In genomic region chr19:18310966-18311365, GRCh38 we compare ENCODE assay signal across 28 cellular contexts. TPM values are rescaled to one million over a fixed set of nuclear protein-coding genes. Genes with fewer than 3 reads are reported as not detected.
DNase-seq lines count a peak whose midpoint lies in the region; ATAC-seq, FAIRE-seq and TF ChIP-seq lines count a peak whose summit lies in the region.
"Had no signal": no experiment of that assay in that cellular context is flagged by ENCODE, and none has a peak within 500 bp of the region (broad histone marks: within the 10 kb centered on the region; RNA-seq: fewer than 3 reads in every experiment).

No MANE protein-coding gene starts in this region.

- no peak overlapping the region for H3K27ac ChIP-seq in GM12878 (ENCODE audit: control insufficient read depth, insufficient read depth)
- no peak overlapping the region for H3K27ac ChIP-seq in osteoblast (ENCODE audit: low read depth, low read length)
- H3K27ac ChIP-seq: 22Rv1, C4-2B, coronary artery, VCaP had no signal

- TF ChIP-seq RAD21 in GM12878 (IDR thresholded peaks at IDR 0.05; ENCODE audit: insufficient read depth, low read depth, low read length), result no peak

- TF ChIP-seq POLR2A in GM12878 (IDR thresholded peaks at IDR 0.05; ENCODE audit: low read depth, low read length), result 0 out of 2 replicates have a peak, but pooled peaks have one; percentile 13

- peaks cover 16% of the 10 kb centered on the region for H3K4me1 ChIP-seq in GM12878 (ENCODE audit: control insufficient read depth, insufficient read depth, low read length)
- peaks cover 7% of the 10 kb centered on the region for H3K4me1 ChIP-seq in osteoblast (ENCODE audit: insufficient read depth, low read length)

- H3K4me1 Mint-ChIP-seq in activated CD4-positive, alpha-beta T cell treated with anti-CD3 and anti-CD28 coated beads, Interleukin-2, amount 10 ng/mL, durations not matched to agents 24 days and 14 days, result peaks cover 26% of the 10 kb centered on the region

- no peak for TF ChIP-seq CTCF in GM12878 (IDR thresholded peaks at IDR 0.05 in 2 of 3, conservative IDR thresholded peaks at IDR 0.05 in 1 of 3; ENCODE audit: control insufficient read depth in 2 of 3, extremely low read depth in 1 of 3, insufficient read depth in 1 of 3, low read depth in 3 of 3, low read length in 3 of 3)
- no peak for TF ChIP-seq CTCF in osteoblast (IDR thresholded peaks at IDR 0.05; ENCODE audit: extremely low read depth, low read depth, low read length)

- no peak overlapping the region for H3K9ac ChIP-seq in GM12878 (ENCODE audit: control insufficient read depth, insufficient read depth, low read length)

- peaks cover 40% of the 10 kb centered on the region for H3K36me3 Mint-ChIP-seq in activated CD4-positive, alpha-beta T cell treated with anti-CD3 and anti-CD28 coated beads, Interleukin-2, amount 10 ng/mL, durations not matched to agents 24 days and 14 days (ENCODE audit: low read depth)

- H2AFZ ChIP-seq in GM12878 (ENCODE audit: control insufficient read depth, low read depth, low read length) (no peak overlapping the region), osteoblast (ENCODE audit: low read length) (no peak overlapping the region)

- no peak for DNase-seq in activated CD4-positive, alpha-beta T cell treated with anti-CD3 and anti-CD28 coated beads, Interleukin-2, amount 10 ng/mL, durations not matched to agents 24 days and 14 days
- DNase-seq in activated CD4-positive, alpha-beta T cell treated with anti-CD3 and anti-CD28 coated beads for 1 hour, result no peak
- DNase-seq in D341Med (ENCODE audit: low spot score) (peak; percentile 17), GM12878 (ENCODE audit: low read depth, low spot score) (no peak), osteoblast (ENCODE audit: insufficient read length, low spot score, missing footprints) (peak; percentile 73), NK-92 (lab: John Stamatoyannopoulos, UW; ENCODE audit: unreplicated experiment) (no peak), nucleus accumbens (lab: John Stamatoyannopoulos, UW) (no peak)
- DNase-seq: activated CD4-positive, alpha-beta T cell treated with anti-CD3 and anti-CD28 coated beads for 48 hours; anterior cingulate cortex; COR-L47; effector memory CD4-positive, alpha-beta T cell; mammary epithelial cell; NCI-H146; NCI-H345; NCI-H774; stimulated activated CD8-positive, alpha-beta memory T cell treated with anti-CD3 and anti-CD28 coated beads, Interleukin-4, amount 100 ng/mL, for 48 hours; SW 1271; T1000 had no signal

- no TSS peak for BruUV-seq in GM12878 (replicated peaks; lab: Mats Ljungman, UMichigan)

- WGBS in GM12878 (ENCODE audit: insufficient coverage, insufficient replicate concordance, low lambda C conversion rate, missing lambda C conversion rate), result 92% methylated on average over 11 of the region's 13 CpGs

- intact Hi-C loops in activated CD4-positive, alpha-beta T cell treated with anti-CD3 and anti-CD28 coated beads, Interleukin-2, amount 10 ng/mL, durations not matched to agents 24 days and 14 days (cut with micrococcal nuclease), result no loop called here
- intact Hi-C loops in GM12878 (cut with micrococcal nuclease; ENCODE audit: unreplicated experiment), result no loop called here

- CTCF ChIA-PET in GM12878 (lab: Yijun Ruan, JAX), result no interaction called here

- H3K9me3 Mint-ChIP-seq in activated CD4-positive, alpha-beta T cell treated with anti-CD3 and anti-CD28 coated beads, Interleukin-2, amount 10 ng/mL, durations not matched to agents 24 days and 14 days, result no peaks in the 10 kb centered on the region
- H3K9me3 Mint-ChIP-seq: activated naive CD4-positive, alpha-beta T cell treated with anti-CD3 and anti-CD28 coated beads, Interleukin-2, amount 50 U/mL, for 24 hours; IgD-negative memory B cell; neural crest cell had no signal

- in situ Hi-C loops in GM12878 (cut with MboI), result no loop called here

- POLR2A ChIA-PET in GM12878 (lab: Charles Lee), result no interaction called here

- FAIRE-seq in GM12878 (lab: Jason Lieb, UNC), result no peak
- FAIRE-seq: bronchial epithelial cell had no signal

- H3K4me3 Mint-ChIP-seq in activated CD4-positive, alpha-beta T cell treated with anti-CD3 and anti-CD28 coated beads, Interleukin-2, amount 10 ng/mL, durations not matched to agents 24 days and 14 days, result no peak overlapping the region
- H3K4me3 Mint-ChIP-seq: activated naive CD4-positive, alpha-beta T cell treated with anti-CD3 and anti-CD28 coated beads, Interleukin-2, amount 50 U/mL, for 24 hours; IgD-negative memory B cell; neural crest cell had no signal

- H3K4me3 ChIP-seq in GM12878 (no peak overlapping the region), osteoblast (ENCODE audit: insufficient read depth, low read length) (no peak overlapping the region)
- H3K4me3 ChIP-seq: coronary artery, tibial nerve had no signal

- H3K27me3 ChIP-seq in GM12878 (replicated peaks in 1 of 2; ENCODE audit: control insufficient read depth in 2 of 2, insufficient read depth in 2 of 2, low read length in 1 of 2) (no peaks in the 10 kb centered on the region), osteoblast (ENCODE audit: insufficient read depth, low read length) (no peaks in the 10 kb centered on the region)
- H3K27me3 ChIP-seq: tibial nerve had no signal

- H3K27ac Mint-ChIP-seq in activated CD4-positive, alpha-beta T cell treated with anti-CD3 and anti-CD28 coated beads, Interleukin-2, amount 10 ng/mL, durations not matched to agents 24 days and 14 days, result peak overlapping the region; percentile 41
- H3K27ac Mint-ChIP-seq: activated naive CD4-positive, alpha-beta T cell treated with anti-CD3 and anti-CD28 coated beads, Interleukin-2, amount 50 U/mL, for 24 hours had no signal

- TF ChIP-seq EP300 in GM12878 (IDR thresholded peaks at IDR 0.05; ENCODE audit: borderline replicate concordance in 1 of 2, control insufficient read depth in 1 of 2, low read depth in 2 of 2, low read length in 2 of 2), result no peak

- H3K9me3 ChIP-seq in GM12878 (replicated peaks; ENCODE audit: control insufficient read depth, insufficient read depth, low read length) (no peaks in the 10 kb centered on the region), osteoblast (ENCODE audit: low read depth, low read length) (no peaks in the 10 kb centered on the region)
- H3K9me3 ChIP-seq: tibial nerve had no signal

- ATAC-seq in GM12878 (no peak), GM18498 (IDR thresholded peaks at IDR 0.05; ENCODE audit: unreplicated experiment) (no peak)

- H3K36me3 ChIP-seq in GM12878 (ENCODE audit: control insufficient read depth in 2 of 2, insufficient read depth in 2 of 2, low read length in 1 of 2) (peaks cover 6 to 30% of the 10 kb centered on the region in 2 experiments; a peak in 3 of 4 replicates), osteoblast (ENCODE audit: insufficient read depth, low read length) (peaks cover 20% of the 10 kb centered on the region)

- SMC1A ChIA-PET in GM12878 (lab: Charles Lee; ENCODE audit: uncharacterized antibody, unreplicated experiment), result no interaction called here

- H3K4me2 ChIP-seq in GM12878 (ENCODE audit: control insufficient read depth, insufficient read depth) (no peak overlapping the region), osteoblast (ENCODE audit: insufficient read depth, low read length) (no peak overlapping the region)

- RAD21 ChIA-PET in GM12878 (lab: Charles Lee; ENCODE audit: unreplicated experiment), result no interaction called here

- H3K27me3 Mint-ChIP-seq in activated CD4-positive, alpha-beta T cell treated with anti-CD3 and anti-CD28 coated beads, Interleukin-2, amount 10 ng/mL, durations not matched to agents 24 days and 14 days, result no peaks in the 10 kb centered on the region
- H3K27me3 Mint-ChIP-seq: activated naive CD4-positive, alpha-beta T cell treated with anti-CD3 and anti-CD28 coated beads, Interleukin-2, amount 50 U/mL, for 24 hours; IgD-negative memory B cell had no signal

- H4K20me1 ChIP-seq in GM12878 (ENCODE audit: control insufficient read depth, insufficient read depth) (no peaks in the 10 kb centered on the region), osteoblast (ENCODE audit: insufficient read depth, low read length) (no peaks in the 10 kb centered on the region)

- H3K79me2 ChIP-seq in GM12878 (ENCODE audit: control insufficient read depth, insufficient read depth, low read length), result no peaks in the 10 kb centered on the region; the same call in 1 of the 2 replicates
- H3K79me2 ChIP-seq in osteoblast (ENCODE audit: insufficient read depth, low read length), result peaks cover 11% of the 10 kb centered on the region

RNA-seq across cellular contexts. Expression of gene LSM4, which starts 11.9 kb away (rescaled TPM):
- total RNA-seq in activated CD4-positive, alpha-beta T cell treated with anti-CD3 and anti-CD28 coated beads, Interleukin-2, amount 10 ng/mL, durations not matched to agents 24 days and 14 days, result 217 and 225 TPM in 2 replicates
- 19.7 and 29.3 TPM in 2 replicates for total RNA-seq in GM12878 (2013; cell fraction: nucleolus; rRNA removed)
- total RNA-seq in GM12878 (2014; rRNA removed) (430 and 457 TPM in 2 replicates), GM12878 (2014; rRNA removed; fragmentation: Illumina TruSeq; extraction: Trizol) (163 and 186 TPM in 2 replicates), GM12878 (2021) (248 and 251 TPM in 2 replicates), osteoblast (74.3 and 74.6 TPM in 2 replicates)
- polyA plus RNA-seq in GM12878 (2011; ENCODE audit: low read depth), result 28.1 TPM
- polyA plus RNA-seq in GM12878 (2011; rRNA removed) (95.6 and 140 TPM in 2 replicates), GM12878 (2014; fragmentation: Illumina TruSeq; extraction: Trizol) (59.2 and 86.6 TPM in 2 replicates), GM12878 (2014; fragmentation: Nextera tagmentation; extraction: Ambion mirVana) (10 to 100 TPM; 12.6 to 38.2 TPM), GM12878 (2014; rRNA removed) (439 and 477 TPM in 2 replicates), GM12878 (2016; fragmentation: Nextera tagmentation; extraction: Ambion mirVana) (100 to 1,000 TPM; 628 to 652 TPM)
- 186 and 318 TPM in 2 replicates for polyA plus RNA-seq in GM12878 (2011; cell fraction: cytosol; rRNA removed)
- polyA plus RNA-seq in GM12878 (2011; cell fraction: nucleus; rRNA removed), result 124 and 152 TPM in 2 replicates
- 117 and 128 TPM in 2 replicates for polyA plus RNA-seq in GM12878 (2012)
- 21.9 and 42.9 TPM in 2 replicates for polyA minus RNA-seq in GM12878 (2011; rRNA and poly(A)+ RNA removed)
- 25.9 and 27.1 TPM in 2 replicates for polyA minus RNA-seq in GM12878 (2011; cell fraction: cytosol; rRNA and poly(A)+ RNA removed)
- 19.8 and 31.0 TPM in 2 replicates for polyA minus RNA-seq in GM12878 (2011; cell fraction: nucleus; rRNA and poly(A)+ RNA removed)

RNA-seq across cellular contexts. Expression of gene PGPEP1, which starts 29.4 kb away (rescaled TPM):
- 14.6 and 18.5 TPM in 2 replicates for total RNA-seq in activated CD4-positive, alpha-beta T cell treated with anti-CD3 and anti-CD28 coated beads, Interleukin-2, amount 10 ng/mL, durations not matched to agents 24 days and 14 days
- total RNA-seq in GM12878 (2013; cell fraction: nucleolus; rRNA removed), result 50.5 and 53.8 TPM in 2 replicates
- total RNA-seq in GM12878 (2014; rRNA removed) (14.6 and 15.5 TPM in 2 replicates), GM12878 (2014; rRNA removed; fragmentation: Illumina TruSeq; extraction: Trizol) (22.8 and 25.1 TPM in 2 replicates), GM12878 (2021) (37.9 and 39.4 TPM in 2 replicates), osteoblast (31.1 and 56.3 TPM in 2 replicates)
- 15.9 TPM for polyA plus RNA-seq in GM12878 (2011; ENCODE audit: low read depth)
- polyA plus RNA-seq in GM12878 (2011; rRNA removed) (21.4 and 33.7 TPM in 2 replicates), GM12878 (2014; fragmentation: Illumina TruSeq; extraction: Trizol) (11.3 and 14.4 TPM in 2 replicates), GM12878 (2014; fragmentation: Nextera tagmentation; extraction: Ambion mirVana) (10 to 100 TPM; 13.8 to 13.9 TPM), GM12878 (2014; rRNA removed) (18.2 and 20.7 TPM in 2 replicates), GM12878 (2016; fragmentation: Nextera tagmentation; extraction: Ambion mirVana) (10 to 100 TPM; 15.9 to 20.5 TPM)
- polyA plus RNA-seq in GM12878 (2011; cell fraction: cytosol; rRNA removed), result 31.7 and 40.5 TPM in 2 replicates
- polyA plus RNA-seq in GM12878 (2011; cell fraction: nucleus; rRNA removed), result 39.9 and 44.3 TPM in 2 replicates
- 21.5 and 32.3 TPM in 2 replicates for polyA plus RNA-seq in GM12878 (2012)
- polyA minus RNA-seq in GM12878 (2011; rRNA and poly(A)+ RNA removed), result 61.1 and 73.8 TPM in 2 replicates
- 14.3 and 17.2 TPM in 2 replicates for polyA minus RNA-seq in GM12878 (2011; cell fraction: cytosol; rRNA and poly(A)+ RNA removed)
- polyA minus RNA-seq in GM12878 (2011; cell fraction: nucleus; rRNA and poly(A)+ RNA removed), result 14.3 and 22.0 TPM in 2 replicates

RNA-seq across cellular contexts. Expression of gene JUND, which starts 29.5 kb away (rescaled TPM):
- total RNA-seq in activated CD4-positive, alpha-beta T cell treated with anti-CD3 and anti-CD28 coated beads, Interleukin-2, amount 10 ng/mL, durations not matched to agents 24 days and 14 days, result 382 and 413 TPM in 2 replicates
- 50.9 and 51.1 TPM in 2 replicates for total RNA-seq in GM12878 (2013; cell fraction: nucleolus; rRNA removed)
- total RNA-seq in GM12878 (2014; rRNA removed), result 91.3 and 116 TPM in 2 replicates
- 16.9 and 19.1 TPM in 2 replicates for total RNA-seq in GM12878 (2014; rRNA removed; fragmentation: Illumina TruSeq; extraction: Trizol)
- total RNA-seq in GM12878 (2021), result 164 and 176 TPM in 2 replicates
- polyA plus RNA-seq in GM12878 (2011; ENCODE audit: low read depth), result 5.4 TPM
- 9.2 and 18.6 TPM in 2 replicates for polyA plus RNA-seq in GM12878 (2011; rRNA removed)
- polyA plus RNA-seq in GM12878 (2011; cell fraction: cytosol; rRNA removed), result 36.2 and 90.3 TPM in 2 replicates
- polyA plus RNA-seq in GM12878 (2011; cell fraction: nucleus; rRNA removed), result 64.3 and 75.7 TPM in 2 replicates
- 68.6 and 81.1 TPM in 2 replicates for polyA plus RNA-seq in GM12878 (2012)
- 20.3 and 26.8 TPM in 2 replicates for polyA plus RNA-seq in GM12878 (2014; fragmentation: Illumina TruSeq; extraction: Trizol)
- polyA plus RNA-seq in GM12878 (2014; fragmentation: Nextera tagmentation; extraction: Ambion mirVana), result 10 to 100 TPM; 11.2 to 16.0 TPM
- 148 and 166 TPM in 2 replicates for polyA plus RNA-seq in GM12878 (2014; rRNA removed)
- polyA plus RNA-seq in GM12878 (2016; fragmentation: Nextera tagmentation; extraction: Ambion mirVana), result 1 to 10 TPM; 7.4 to 9.1 TPM
- 22.5 and 61.2 TPM in 2 replicates for polyA minus RNA-seq in GM12878 (2011; rRNA and poly(A)+ RNA removed)
- polyA minus RNA-seq in GM12878 (2011; cell fraction: cytosol; rRNA and poly(A)+ RNA removed), result 55.2 and 60.1 TPM in 2 replicates
- polyA minus RNA-seq in GM12878 (2011; cell fraction: nucleus; rRNA and poly(A)+ RNA removed), result 70.8 and 116 TPM in 2 replicates
- 170 and 172 TPM in 2 replicates for total RNA-seq in osteoblast

RNA-seq across cellular contexts. Expression of gene IQCN, which starts 36.7 kb away (rescaled TPM):
- 2.3 and 3.0 TPM in 2 replicates for total RNA-seq in activated CD4-positive, alpha-beta T cell treated with anti-CD3 and anti-CD28 coated beads, Interleukin-2, amount 10 ng/mL, durations not matched to agents 24 days and 14 days
- total RNA-seq in GM12878 (2013; cell fraction: nucleolus; rRNA removed), result 0.27 and 0.29 TPM in 2 replicates
- total RNA-seq in GM12878 (2014; rRNA removed), result 0.23 and 0.27 TPM in 2 replicates
- total RNA-seq in GM12878 (2014; rRNA removed; fragmentation: Illumina TruSeq; extraction: Trizol), result 0.27 and 0.28 TPM in 2 replicates
- 0.54 and 0.64 TPM in 2 replicates for total RNA-seq in GM12878 (2021)
- 0.73 TPM for polyA plus RNA-seq in GM12878 (2011; ENCODE audit: low read depth)
- polyA plus RNA-seq in GM12878 (2011; rRNA removed), result 0.01 TPM in 1 of 2 replicates, not detected in the other
- polyA plus RNA-seq in GM12878 (2011; cell fraction: cytosol; rRNA removed), result under 0.01 and 0.02 TPM in 2 replicates
- polyA plus RNA-seq in GM12878 (2011; cell fraction: nucleus; rRNA removed), result 0.19 and 0.22 TPM in 2 replicates
- polyA plus RNA-seq in GM12878 (2012), result 0.67 and 0.68 TPM in 2 replicates
- polyA plus RNA-seq in GM12878 (2014; fragmentation: Illumina TruSeq; extraction: Trizol), result 0.08 and 0.19 TPM in 2 replicates
- polyA plus RNA-seq in GM12878 (2014; fragmentation: Nextera tagmentation; extraction: Ambion mirVana), result not detected
- 0.45 and 0.72 TPM in 2 replicates for polyA plus RNA-seq in GM12878 (2014; rRNA removed)
- polyA plus RNA-seq in GM12878 (2016; fragmentation: Nextera tagmentation; extraction: Ambion mirVana), result under 1 TPM in 1 of 2 experiments, not detected in 1; 0.07 TPM
- polyA minus RNA-seq in GM12878 (2011; rRNA and poly(A)+ RNA removed), result 0.05 and 0.07 TPM in 2 replicates
- polyA minus RNA-seq in GM12878 (2011; cell fraction: cytosol; rRNA and poly(A)+ RNA removed), result not detected in 2 replicates
- polyA minus RNA-seq in GM12878 (2011; cell fraction: nucleus; rRNA and poly(A)+ RNA removed), result 0.12 and 0.38 TPM in 2 replicates
- total RNA-seq in osteoblast, result 2.5 and 3.5 TPM in 2 replicates
- total RNA-seq: bronchial epithelial cell had no signal

Comparison
In these comparisons a context has a peak if more than half of its experiments do, and no peak if none do; other contexts are left out.
1. DNase-seq: peak in D341Med (single experiment) and osteoblast (single experiment); none in activated CD4-positive, alpha-beta T cell treated with anti-CD3 and anti-CD28 coated beads, Interleukin-2, amount 10 ng/mL, durations not matched to agents 24 days and 14 days (single experiment), activated CD4-positive, alpha-beta T cell treated with anti-CD3 and anti-CD28 coated beads for 1 hour (single experiment), GM12878 (single experiment), NK-92 (single experiment) and nucleus accumbens (0 of 56).